ENCODE assay signal across 18 cellular contexts in genomic region chr9:93254061-93254481, GRCh38.
"Had no signal": no experiment of that assay in that cellular context is flagged by ENCODE, and none has a peak within 500 bp of the region (broad histone marks: within the 10 kb centered on the region; RNA-seq: fewer than 3 reads in every experiment).

No MANE protein-coding gene starts in this region.

- DNase-seq: activated B cell treated with CpG ODN at 0.5 μM for 24 hours; activated CD4-positive, alpha-beta T cell treated with anti-CD3 and anti-CD28 coated beads, Interleukin-2, amount 10 ng/mL, durations not matched to agents 24 days and 14 days; activated CD8-positive, alpha-beta memory T cell treated with anti-CD3 and anti-CD28 coated beads for 24 hours; activated naive CD8-positive, alpha-beta T cell treated with anti-CD3 and anti-CD28 coated beads for 36 hours; cortex of kidney; effector memory CD4-positive, alpha-beta T cell; mesenchymal stem cell; nephron progenitor cell; retina; SK-N-SH had no signal

- H3K27me3 Mint-ChIP-seq: activated B cell treated with CpG ODN at 0.5 μM for 24 hours; activated CD4-positive, alpha-beta T cell treated with anti-CD3 and anti-CD28 coated beads, Interleukin-2, amount 10 ng/mL, durations not matched to agents 24 days and 14 days; activated naive CD8-positive, alpha-beta T cell treated with anti-CD3 and anti-CD28 coated beads for 36 hours had no signal

- H3K4me3 ChIP-seq: gastrocnemius medialis, hepatocyte, skin epidermis, tibial nerve had no signal

- H3K4me1 Mint-ChIP-seq: activated B cell treated with CpG ODN at 0.5 μM for 24 hours; activated CD4-positive, alpha-beta T cell treated with anti-CD3 and anti-CD28 coated beads, Interleukin-2, amount 10 ng/mL, durations not matched to agents 24 days and 14 days; activated naive CD8-positive, alpha-beta T cell treated with anti-CD3 and anti-CD28 coated beads for 36 hours had no signal

- H3K27ac Mint-ChIP-seq: activated B cell treated with CpG ODN at 0.5 μM for 24 hours; activated CD4-positive, alpha-beta T cell treated with anti-CD3 and anti-CD28 coated beads, Interleukin-2, amount 10 ng/mL, durations not matched to agents 24 days and 14 days; activated naive CD8-positive, alpha-beta T cell treated with anti-CD3 and anti-CD28 coated beads for 36 hours; activated T-helper 2 cell treated with anti-CD3 and anti-CD28 coated beads, Interferon-gamma antibody, Interleukin-2, Interleukin-4, amounts not matched to agents 10 μg/mL and 5 μg/mL and 100 μg/mL, durations not matched to agents 14 hours and 24 hours and 36 hours; nephron progenitor cell; T-helper 1 cell treated with Interleukin-12 subunit alpha and Interleukin-12 subunit beta and Interleukin-4 antibody, amounts not matched to agents 30 μg/mL and 1 μg/mL, for 36 hours had no signal

- H3K27me3 ChIP-seq: gastrocnemius medialis, hepatocyte, tibial nerve had no signal

- H3K9me3 Mint-ChIP-seq: activated B cell treated with CpG ODN at 0.5 μM for 24 hours; activated CD4-positive, alpha-beta T cell treated with anti-CD3 and anti-CD28 coated beads, Interleukin-2, amount 10 ng/mL, durations not matched to agents 24 days and 14 days; activated naive CD8-positive, alpha-beta T cell treated with anti-CD3 and anti-CD28 coated beads for 36 hours; activated T-helper 2 cell treated with anti-CD3 and anti-CD28 coated beads, Interferon-gamma antibody, Interleukin-2, Interleukin-4, amounts not matched to agents 10 μg/mL and 5 μg/mL and 100 μg/mL, durations not matched to agents 14 hours and 24 hours and 36 hours; nephron progenitor cell; T-helper 1 cell treated with Interleukin-12 subunit alpha and Interleukin-12 subunit beta and Interleukin-4 antibody, amounts not matched to agents 30 μg/mL and 1 μg/mL, for 36 hours had no signal

- H3K4me3 Mint-ChIP-seq: activated B cell treated with CpG ODN at 0.5 μM for 24 hours; activated CD4-positive, alpha-beta T cell treated with anti-CD3 and anti-CD28 coated beads, Interleukin-2, amount 10 ng/mL, durations not matched to agents 24 days and 14 days; activated naive CD8-positive, alpha-beta T cell treated with anti-CD3 and anti-CD28 coated beads for 36 hours; nephron progenitor cell; T-helper 1 cell treated with Interleukin-12 subunit alpha and Interleukin-12 subunit beta and Interleukin-4 antibody, amounts not matched to agents 30 μg/mL and 1 μg/mL, for 36 hours had no signal

- H3K36me3 Mint-ChIP-seq: activated naive CD8-positive, alpha-beta T cell treated with anti-CD3 and anti-CD28 coated beads for 36 hours had no signal

- H3K36me3 ChIP-seq: gastrocnemius medialis, tibial nerve had no signal

- H3K4me1 ChIP-seq: parathyroid adenoma, tibial nerve had no signal

- H3K27ac ChIP-seq: epithelial cell of prostate, hepatocyte, parathyroid adenoma, skin epidermis, tibial nerve had no signal

- H3K9me3 ChIP-seq: gastrocnemius medialis, SK-N-SH, tibial nerve had no signal
